In the genomic region with DNA sequence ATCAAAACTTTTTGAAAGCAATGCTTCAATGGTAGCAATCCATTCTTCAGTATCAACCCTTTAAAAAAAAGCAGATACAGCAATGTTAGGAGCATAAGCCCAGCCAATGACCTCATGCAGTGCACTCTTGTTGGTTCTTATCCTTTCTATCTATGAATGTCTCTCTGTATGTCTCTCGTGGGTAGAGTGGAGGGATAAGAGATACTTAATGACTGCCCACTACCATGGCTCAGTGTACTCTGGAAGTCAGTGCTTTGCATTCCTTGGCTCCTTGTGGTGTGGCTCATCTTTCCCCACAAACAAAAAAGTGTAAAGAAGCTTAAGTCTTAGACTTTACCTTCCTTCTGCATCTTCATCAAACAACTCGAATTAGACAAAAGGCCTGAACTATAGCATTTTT, we compare ENCODE assay signal across 17 cellular contexts. TPM values are rescaled to one million over a fixed set of nuclear protein-coding genes. Genes with fewer than 3 reads are reported as not detected.
"Had no signal": no experiment of that assay in that cellular context is flagged by ENCODE, and none has a peak within 500 bp of the region (broad histone marks: within the 10 kb centered on the region; RNA-seq: fewer than 3 reads in every experiment).

No MANE protein-coding gene starts in this region.

- H3K4me1 ChIP-seq: esophagus squamous epithelium, SJCRH30, suprapubic skin had no signal

- H3K27ac ChIP-seq: esophagus squamous epithelium, ovary, SJCRH30, spleen, suprapubic skin had no signal

- H3K27me3 ChIP-seq: esophagus squamous epithelium, ovary, SJCRH30, spleen, suprapubic skin had no signal

- H3K9me3 ChIP-seq: esophagus squamous epithelium, ovary, SJCRH30, spleen, suprapubic skin had no signal

- H3K9me3 Mint-ChIP-seq: activated CD4-positive, alpha-beta T cell treated with anti-CD3 and anti-CD28 coated beads, Interleukin-2, amount 10 ng/mL, durations not matched to agents 7 days and 5 days; stimulated activated naive CD8-positive, alpha-beta T cell treated with anti-CD3 and anti-CD28 coated beads, Interleukin-15, Interleukin-2, amounts not matched to agents 100 ng/mL and 50 ng/mL, for 24 hours; type B pancreatic cell had no signal

- DNase-seq: activated CD4-positive, alpha-beta T cell treated with anti-CD3 and anti-CD28 coated beads, Interleukin-2, amount 10 ng/mL, durations not matched to agents 7 days and 5 days; activated effector memory CD4-positive, alpha-beta T cell treated with Interleukin-2 at 50 U/mL for 16 hours; caudate nucleus; cortex of kidney; effector CD4-positive, alpha-beta T cell; esophagus squamous epithelium; foreskin fibroblast; hippocampal formation; kidney glomerular epithelial cell; ovary; SJCRH30; spleen had no signal

- H3K27me3 Mint-ChIP-seq: activated CD4-positive, alpha-beta T cell treated with anti-CD3 and anti-CD28 coated beads, Interleukin-2, amount 10 ng/mL, durations not matched to agents 7 days and 5 days; stimulated activated naive CD8-positive, alpha-beta T cell treated with anti-CD3 and anti-CD28 coated beads, Interleukin-15, Interleukin-2, amounts not matched to agents 100 ng/mL and 50 ng/mL, for 24 hours; type B pancreatic cell had no signal

- H3K4me3 Mint-ChIP-seq: activated CD4-positive, alpha-beta T cell treated with anti-CD3 and anti-CD28 coated beads, Interleukin-2, amount 10 ng/mL, durations not matched to agents 7 days and 5 days; stimulated activated naive CD8-positive, alpha-beta T cell treated with anti-CD3 and anti-CD28 coated beads, Interleukin-15, Interleukin-2, amounts not matched to agents 100 ng/mL and 50 ng/mL, for 24 hours; type B pancreatic cell had no signal

- H3K27ac Mint-ChIP-seq: activated CD4-positive, alpha-beta T cell treated with anti-CD3 and anti-CD28 coated beads, Interleukin-2, amount 10 ng/mL, durations not matched to agents 7 days and 5 days; stimulated activated naive CD8-positive, alpha-beta T cell treated with anti-CD3 and anti-CD28 coated beads, Interleukin-15, Interleukin-2, amounts not matched to agents 100 ng/mL and 50 ng/mL, for 24 hours; type B pancreatic cell had no signal

- H3K36me3 ChIP-seq: ovary had no signal

- H3K4me3 ChIP-seq: esophagus squamous epithelium, ovary, SJCRH30, spleen, suprapubic skin had no signal

- ATAC-seq: sciatic nerve had no signal

RNA-seq across cellular contexts. Expression of a gene that starts 50.3 kb away (rescaled TPM):
- total RNA-seq: activated CD4-positive, alpha-beta T cell treated with anti-CD3 and anti-CD28 coated beads, Interleukin-2, amount 10 ng/mL, durations not matched to agents 7 days and 5 days had no signal
- polyA plus RNA-seq: neural cell had no signal
